13 cellular contexts compared by ENCODE assay signal in the genomic region with DNA sequence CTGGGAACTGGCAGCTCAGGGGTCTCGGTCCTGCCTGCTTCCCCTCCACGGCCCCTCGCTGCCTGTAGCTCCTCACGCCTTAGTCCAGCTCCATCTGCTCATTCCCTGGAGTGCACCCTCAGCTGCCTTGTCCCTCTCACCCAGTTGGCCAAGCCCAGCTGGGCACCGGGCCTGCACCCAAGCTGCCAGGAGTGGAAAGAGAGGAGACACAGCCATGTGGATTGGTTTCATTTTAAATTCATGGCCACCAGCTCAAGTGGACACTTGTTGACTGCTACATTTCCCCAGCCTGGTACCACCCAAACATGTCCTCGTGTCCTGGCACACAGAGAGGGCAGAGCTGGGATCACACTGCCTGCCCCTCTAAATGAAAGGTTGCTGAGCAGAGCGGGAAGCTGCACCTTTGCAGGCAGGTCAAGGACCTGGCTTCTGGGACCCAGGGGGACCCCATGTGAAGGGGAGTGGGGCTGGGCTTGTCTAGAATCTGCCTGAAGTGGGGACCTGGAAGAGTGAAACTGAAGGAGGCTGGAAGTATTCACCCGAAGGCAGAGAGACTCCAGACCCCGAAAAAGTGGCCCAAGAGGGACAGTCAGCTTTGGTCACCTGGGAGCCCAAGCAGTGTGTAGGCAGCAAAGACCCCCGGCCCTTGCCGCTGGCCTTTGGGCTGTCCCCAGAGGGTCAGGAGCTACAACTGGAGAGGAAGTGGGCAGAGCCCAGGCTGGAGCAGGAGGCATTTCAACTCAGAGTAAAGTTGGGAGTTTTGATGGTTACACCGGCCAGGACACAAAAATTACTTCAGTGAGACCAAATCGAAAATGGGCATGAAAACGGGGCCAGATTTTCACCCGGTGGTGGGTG. TPM values are rescaled to one million over a fixed set of nuclear protein-coding genes. Genes with fewer than 3 reads are reported as not detected.
DNase-seq lines count a peak whose midpoint lies in the region; ATAC-seq and TF ChIP-seq lines count a peak whose summit lies in the region.
"Had no signal": no experiment of that assay in that cellular context is flagged by ENCODE, and none has a peak within 500 bp of the region (broad histone marks: within the 10 kb centered on the region; RNA-seq: fewer than 3 reads in every experiment).

No MANE protein-coding gene starts in this region.

- CTCF ChIA-PET in Caco-2 (lab: Charles Lee) = interaction anchor here (1.0 to 1.9 kb wide), 2 partner anchors 26 kb away, joined by 3 to 21 read pairs; no protein-coding TSS in a partner anchor

- ATAC-seq in psoas muscle (peak; percentile 82 to 90 (median 88)), foreskin keratinocyte (no peak)

- 28 to 34% (median 34%) methylated on average over 15 of the region's 15 CpGs for WGBS in psoas muscle, 3 donors

- peak overlapping the region; percentile 83 for H3K27ac ChIP-seq in psoas muscle
- no peak overlapping the region for H3K27ac ChIP-seq in foreskin keratinocyte
- H3K27ac ChIP-seq in effector memory CD4-positive, alpha-beta T cell (ENCODE audit: insufficient read depth, low read length, poor library complexity, severe bottlenecking) = no peak overlapping the region

- intact Hi-C loops in Caco-2 (cut with micrococcal nuclease; ENCODE audit: unreplicated experiment) = no loop called here
- intact Hi-C loops in psoas muscle (cut with DNase I) = no loop called here

- POLR2A ChIA-PET in Caco-2 (lab: Charles Lee) = interaction anchor here (1.1 kb wide), 1 partner anchor 26 kb away, joined by 5 read pairs; no protein-coding TSS in a partner anchor

- TF ChIP-seq CTCF in Caco-2 (IDR thresholded peaks at IDR 0.05; ENCODE audit: insufficient read depth in 1 of 2, low read depth in 1 of 2, low read length in 1 of 2, severe bottlenecking in 1 of 2, unreplicated experiment in 1 of 2) (no peak), psoas muscle (IDR thresholded peaks at IDR 0.05) (no peak), foreskin keratinocyte (conservative IDR thresholded peaks at IDR 0.05) (no peak)

- no peaks in the 10 kb centered on the region for H3K36me3 Mint-ChIP-seq in Caco-2 (ENCODE audit: insufficient read depth, unreplicated experiment)
- H3K36me3 Mint-ChIP-seq: activated CD4-positive, alpha-beta memory T cell treated with anti-CD3 and anti-CD28 coated beads for 36 hours had no signal

- peaks cover 22% of the 10 kb centered on the region for H3K4me1 Mint-ChIP-seq in Caco-2 (ENCODE audit: low read depth, unreplicated experiment)

- no peak overlapping the region for H3K4me3 Mint-ChIP-seq in Caco-2 (ENCODE audit: unreplicated experiment)
- H3K4me3 Mint-ChIP-seq: activated CD4-positive, alpha-beta memory T cell treated with anti-CD3 and anti-CD28 coated beads for 36 hours had no signal

- H3K4me3 ChIP-seq in Caco-2 (ENCODE audit: low read depth, low read length) (no peak overlapping the region), psoas muscle (peak overlapping the region; percentile 43)
- no peak overlapping the region for H3K4me3 ChIP-seq in effector memory CD4-positive, alpha-beta T cell (ENCODE audit: insufficient read depth, low read depth, low read length, poor library complexity, severe bottlenecking)

- H3K9me3 ChIP-seq in Caco-2 = no peaks in the 10 kb centered on the region
- no peaks in the 10 kb centered on the region for H3K9me3 ChIP-seq in psoas muscle
- no peaks in the 10 kb centered on the region for H3K9me3 ChIP-seq in effector memory CD4-positive, alpha-beta T cell (ENCODE audit: control insufficient read depth, low read length)

- H3K9me3 Mint-ChIP-seq in Caco-2 (ENCODE audit: unreplicated experiment) = no peaks in the 10 kb centered on the region
- H3K9me3 Mint-ChIP-seq: activated CD4-positive, alpha-beta memory T cell treated with anti-CD3 and anti-CD28 coated beads for 36 hours; nephron had no signal

- H3K4me1 ChIP-seq in Caco-2 (peaks cover 19% of the 10 kb centered on the region), psoas muscle (peaks cover 20% of the 10 kb centered on the region), foreskin keratinocyte (no peaks in the 10 kb centered on the region)
- no peaks in the 10 kb centered on the region for H3K4me1 ChIP-seq in effector memory CD4-positive, alpha-beta T cell (ENCODE audit: control insufficient read depth, insufficient read depth, low read length, poor library complexity, severe bottlenecking)

- no peaks in the 10 kb centered on the region for H3K27me3 ChIP-seq in Caco-2 (replicated peaks; ENCODE audit: control insufficient read depth, insufficient read depth, low read length)
- H3K27me3 ChIP-seq in psoas muscle (ENCODE audit: insufficient read depth in 3 of 3, low read length in 2 of 3) = no peaks in the 10 kb centered on the region
- no peaks in the 10 kb centered on the region for H3K27me3 ChIP-seq in foreskin keratinocyte
- no peaks in the 10 kb centered on the region for H3K27me3 ChIP-seq in effector memory CD4-positive, alpha-beta T cell (replicated peaks; ENCODE audit: control insufficient read depth, insufficient read depth, low read length, poor library complexity, severe bottlenecking)

- no peaks in the 10 kb centered on the region for H3K27me3 Mint-ChIP-seq in Caco-2 (ENCODE audit: insufficient read depth, unreplicated experiment)
- H3K27me3 Mint-ChIP-seq: activated CD4-positive, alpha-beta memory T cell treated with anti-CD3 and anti-CD28 coated beads for 36 hours had no signal

- no TSS peak for BruUV-seq in Caco-2 (replicated peaks; lab: Mats Ljungman, UMichigan)

- no peaks in the 10 kb centered on the region for H3K36me3 ChIP-seq in Caco-2 (ENCODE audit: control insufficient read depth, insufficient read depth, low read length)
- no peaks in the 10 kb centered on the region for H3K36me3 ChIP-seq in psoas muscle (ENCODE audit: insufficient read depth in 1 of 2, low read depth in 1 of 2)
- no peaks in the 10 kb centered on the region for H3K36me3 ChIP-seq in effector memory CD4-positive, alpha-beta T cell (ENCODE audit: control insufficient read depth, insufficient read depth, low read length)

- no peak for DNase-seq in Caco-2
- peak; percentile 39 for DNase-seq in cerebellum (ENCODE audit: low spot score)
- peak; percentile 47 for DNase-seq in islet precursor cell
- peak; percentile 72 to 89 for DNase-seq in psoas muscle
- no peak for DNase-seq in foreskin keratinocyte
- no peak for DNase-seq in NCI-H510A treated with DMSO at 0.1 percent for 48 hours (lab: John Stamatoyannopoulos, UW)
- DNase-seq in effector memory CD4-positive, alpha-beta T cell = no peak
- no peak for DNase-seq in stimulated activated CD8-positive, alpha-beta memory T cell treated with anti-CD3 and anti-CD28 coated beads, Interleukin-4, amount 100 ng/mL, for 48 hours
- DNase-seq: activated CD4-positive, alpha-beta memory T cell treated with anti-CD3 and anti-CD28 coated beads for 36 hours; activated naive CD4-positive, alpha-beta T cell treated with anti-CD3 and anti-CD28 coated beads, Interleukin-2, amount 50 U/mL, for 16 hours; effector CD8-positive, alpha-beta T cell; stimulated activated CD4-positive, alpha-beta T cell treated with anti-CD3 and anti-CD28 coated beads, Interleukin-2, amount 100 ng/mL, for 48 hours had no signal

- peak overlapping the region; percentile 90 for H3K27ac Mint-ChIP-seq in Caco-2 (ENCODE audit: unreplicated experiment)
- H3K27ac Mint-ChIP-seq: activated CD4-positive, alpha-beta memory T cell treated with anti-CD3 and anti-CD28 coated beads for 36 hours had no signal

RNA-seq across cellular contexts. Expression of a gene that starts 15.0 kb away (rescaled TPM):
- total RNA-seq in Caco-2 (2022) (16.5 and 18.4 TPM in 2 replicates), cerebellum (31.1 TPM), psoas muscle (100 to 1,000 TPM in 3 of 4 donors, 10 to 100 TPM in 1; 93.5 to 165 (median 151) TPM), foreskin keratinocyte (31.1 and 37.9 TPM in 2 replicates)
- polyA plus RNA-seq in psoas muscle (100 to 1,000 TPM in 2 of 3 donors, 10 to 100 TPM in 1; 85.9 to 210 (median 133) TPM), foreskin keratinocyte (26.0 and 36.0 TPM in 2 replicates)

Comparison
In these comparisons a context has a peak if more than half of its experiments do, and no peak if none do; other contexts are left out.
1. DNase-seq: peak in cerebellum (single experiment), islet precursor cell (single experiment) and psoas muscle (2 of 2); none in Caco-2 (0 of 2), foreskin keratinocyte (0 of 2), NCI-H510A treated with DMSO at 0.1 percent for 48 hours (single experiment), effector memory CD4-positive, alpha-beta T cell (0 of 3) and stimulated activated CD8-positive, alpha-beta memory T cell treated with anti-CD3 and anti-CD28 coated beads, Interleukin-4, amount 100 ng/mL, for 48 hours (single experiment).